Comparison of ENCODE assay signal across 1 cellular context in the genomic region with DNA sequence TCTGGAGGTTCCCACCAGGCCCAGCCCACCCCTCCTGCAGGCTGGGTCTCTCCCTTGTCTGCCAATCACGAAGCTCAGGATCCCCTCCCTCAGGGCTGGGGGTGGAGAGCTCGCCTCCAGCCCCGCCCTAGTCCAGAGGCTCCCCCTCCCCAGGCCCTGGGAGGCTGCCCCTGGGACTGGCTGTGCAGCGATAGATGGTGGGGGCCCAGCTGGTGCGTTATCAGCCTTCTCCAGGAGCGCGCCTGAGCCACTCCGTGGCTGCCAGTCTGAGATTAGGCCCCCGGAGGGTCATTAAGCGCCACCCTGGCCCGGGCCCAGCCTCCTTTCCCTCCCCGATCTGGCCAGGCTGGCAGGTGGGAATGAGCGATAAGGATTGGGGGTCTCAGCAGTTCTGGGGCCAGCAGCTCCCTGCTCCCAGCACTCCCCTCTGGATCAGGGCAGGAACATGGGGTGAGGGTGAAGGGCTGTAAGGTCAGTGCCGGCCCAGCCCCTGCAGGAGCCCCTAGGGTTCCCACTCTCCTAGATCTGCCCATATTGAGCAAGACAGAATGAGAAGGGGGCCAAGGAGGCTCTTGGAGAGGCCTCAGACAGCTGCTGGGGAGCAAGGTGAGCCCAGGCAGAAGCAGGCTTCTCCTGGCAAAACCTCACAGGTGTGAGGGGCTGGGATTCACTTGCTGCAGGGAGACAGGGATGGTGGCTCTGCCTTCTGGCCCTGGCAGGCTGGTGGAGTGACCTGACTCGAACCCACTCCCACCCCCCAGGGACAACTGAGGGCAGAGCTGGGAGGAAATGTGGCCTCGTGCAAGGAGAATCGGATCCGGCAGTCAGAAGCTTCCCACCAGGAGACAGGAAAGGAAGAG.
TF ChIP-seq lines count a peak whose summit lies in the region.

No MANE protein-coding gene starts in this region.

TF ChIP-seq in K562, 482 proteins besides CTCF, POLR2A, EP300 and RAD21 (continued from another document and continues in another):
- TF ChIP-seq ARID4B (CRISPR knock-in tag; IDR thresholded peaks at IDR 0.05), result peak; percentile 72; the same call in 1 of the 2 replicates
- peak; percentile 12; the same call in 1 of the 2 replicates for TF ChIP-seq ZKSCAN3 (CRISPR knock-in tag; IDR thresholded peaks at IDR 0.05)
- TF ChIP-seq POLR3G (IDR thresholded peaks at IDR 0.05; ENCODE audit: extremely low read depth, insufficient read length, insufficient replicate concordance), result no peak
- TF ChIP-seq CBFA2T2 (conservative IDR thresholded peaks at IDR 0.05), result peak; percentile 100
- TF ChIP-seq, protein P1, sequence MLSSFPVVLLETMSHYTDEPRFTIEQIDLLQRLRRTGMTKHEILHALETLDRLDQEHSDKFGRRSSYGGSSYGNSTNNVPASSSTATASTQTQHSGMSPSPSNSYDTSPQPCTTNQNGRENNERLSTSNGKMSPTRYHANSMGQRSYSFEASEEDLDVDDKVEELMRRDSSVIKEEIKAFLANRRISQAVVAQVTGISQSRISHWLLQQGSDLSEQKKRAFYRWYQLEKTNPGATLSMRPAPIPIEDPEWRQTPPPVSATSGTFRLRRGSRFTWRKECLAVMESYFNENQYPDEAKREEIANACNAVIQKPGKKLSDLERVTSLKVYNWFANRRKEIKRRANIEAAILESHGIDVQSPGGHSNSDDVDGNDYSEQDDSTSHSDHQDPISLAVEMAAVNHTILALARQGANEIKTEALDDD (IDR thresholded peaks at IDR 0.05), result 0 out of 2 replicates have a peak, but pooled peaks have one; percentile 16
- no peak for TF ChIP-seq DLX4 (CRISPR knock-in tag; IDR thresholded peaks at IDR 0.05)
- TF ChIP-seq, protein P2, sequence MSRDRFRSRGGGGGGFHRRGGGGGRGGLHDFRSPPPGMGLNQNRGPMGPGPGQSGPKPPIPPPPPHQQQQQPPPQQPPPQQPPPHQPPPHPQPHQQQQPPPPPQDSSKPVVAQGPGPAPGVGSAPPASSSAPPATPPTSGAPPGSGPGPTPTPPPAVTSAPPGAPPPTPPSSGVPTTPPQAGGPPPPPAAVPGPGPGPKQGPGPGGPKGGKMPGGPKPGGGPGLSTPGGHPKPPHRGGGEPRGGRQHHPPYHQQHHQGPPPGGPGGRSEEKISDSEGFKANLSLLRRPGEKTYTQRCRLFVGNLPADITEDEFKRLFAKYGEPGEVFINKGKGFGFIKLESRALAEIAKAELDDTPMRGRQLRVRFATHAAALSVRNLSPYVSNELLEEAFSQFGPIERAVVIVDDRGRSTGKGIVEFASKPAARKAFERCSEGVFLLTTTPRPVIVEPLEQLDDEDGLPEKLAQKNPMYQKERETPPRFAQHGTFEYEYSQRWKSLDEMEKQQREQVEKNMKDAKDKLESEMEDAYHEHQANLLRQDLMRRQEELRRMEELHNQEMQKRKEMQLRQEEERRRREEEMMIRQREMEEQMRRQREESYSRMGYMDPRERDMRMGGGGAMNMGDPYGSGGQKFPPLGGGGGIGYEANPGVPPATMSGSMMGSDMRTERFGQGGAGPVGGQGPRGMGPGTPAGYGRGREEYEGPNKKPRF (IDR thresholded peaks at IDR 0.05; ENCODE audit: low read depth, low read length), result no peak
- peak; percentile 100 for TF ChIP-seq HDAC3 (IDR thresholded peaks at IDR 0.05; ENCODE audit: borderline replicate concordance, partially characterized antibody)
- TF ChIP-seq MAX (CRISPR knock-in tag; IDR thresholded peaks at IDR 0.05), result no peak
- peak; percentile 41 for TF ChIP-seq NFYB (IDR thresholded peaks at IDR 0.05; ENCODE audit: extremely low read depth, insufficient read length)
- TF ChIP-seq, protein P3, sequence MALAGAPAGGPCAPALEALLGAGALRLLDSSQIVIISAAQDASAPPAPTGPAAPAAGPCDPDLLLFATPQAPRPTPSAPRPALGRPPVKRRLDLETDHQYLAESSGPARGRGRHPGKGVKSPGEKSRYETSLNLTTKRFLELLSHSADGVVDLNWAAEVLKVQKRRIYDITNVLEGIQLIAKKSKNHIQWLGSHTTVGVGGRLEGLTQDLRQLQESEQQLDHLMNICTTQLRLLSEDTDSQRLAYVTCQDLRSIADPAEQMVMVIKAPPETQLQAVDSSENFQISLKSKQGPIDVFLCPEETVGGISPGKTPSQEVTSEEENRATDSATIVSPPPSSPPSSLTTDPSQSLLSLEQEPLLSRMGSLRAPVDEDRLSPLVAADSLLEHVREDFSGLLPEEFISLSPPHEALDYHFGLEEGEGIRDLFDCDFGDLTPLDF (CRISPR knock-in tag; IDR thresholded peaks at IDR 0.05), result peak; percentile 35; the same call in 1 of the 2 replicates
- no peak for TF ChIP-seq CREBBP (IDR thresholded peaks at IDR 0.05; ENCODE audit: low read depth, low read length)
- TF ChIP-seq, protein P4, sequence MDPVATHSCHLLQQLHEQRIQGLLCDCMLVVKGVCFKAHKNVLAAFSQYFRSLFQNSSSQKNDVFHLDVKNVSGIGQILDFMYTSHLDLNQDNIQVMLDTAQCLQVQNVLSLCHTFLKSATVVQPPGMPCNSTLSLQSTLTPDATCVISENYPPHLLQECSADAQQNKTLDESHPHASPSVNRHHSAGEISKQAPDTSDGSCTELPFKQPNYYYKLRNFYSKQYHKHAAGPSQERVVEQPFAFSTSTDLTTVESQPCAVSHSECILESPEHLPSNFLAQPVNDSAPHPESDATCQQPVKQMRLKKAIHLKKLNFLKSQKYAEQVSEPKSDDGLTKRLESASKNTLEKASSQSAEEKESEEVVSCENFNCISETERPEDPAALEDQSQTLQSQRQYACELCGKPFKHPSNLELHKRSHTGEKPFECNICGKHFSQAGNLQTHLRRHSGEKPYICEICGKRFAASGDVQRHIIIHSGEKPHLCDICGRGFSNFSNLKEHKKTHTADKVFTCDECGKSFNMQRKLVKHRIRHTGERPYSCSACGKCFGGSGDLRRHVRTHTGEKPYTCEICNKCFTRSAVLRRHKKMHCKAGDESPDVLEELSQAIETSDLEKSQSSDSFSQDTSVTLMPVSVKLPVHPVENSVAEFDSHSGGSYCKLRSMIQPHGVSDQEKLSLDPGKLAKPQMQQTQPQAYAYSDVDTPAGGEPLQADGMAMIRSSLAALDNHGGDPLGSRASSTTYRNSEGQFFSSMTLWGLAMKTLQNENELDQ (CRISPR knock-in tag; IDR thresholded peaks at IDR 0.05; ENCODE audit: borderline replicate concordance), result no peak
- TF ChIP-seq FOXA3 (CRISPR knock-in tag; conservative IDR thresholded peaks at IDR 0.05 in 1 of 2, IDR thresholded peaks at IDR 0.05 in 1 of 2), result peak; percentile 65 to 68; a peak in 2 of 4 replicates
- TF ChIP-seq ZBTB5 (IDR thresholded peaks at IDR 0.05), result peak; percentile 71
- TF ChIP-seq GTF2A2 (tag; IDR thresholded peaks at IDR 0.05), result no peak
- TF ChIP-seq ATF7 (IDR thresholded peaks at IDR 0.05), result peak; percentile 92
- peak; percentile 98 to 99 for TF ChIP-seq KDM1A (IDR thresholded peaks at IDR 0.05)
- peak; percentile 69; the same call in 1 of the 2 replicates for TF ChIP-seq ELF2 (CRISPR knock-in tag; IDR thresholded peaks at IDR 0.05)
- peak; percentile 96 for TF ChIP-seq MTA3 (IDR thresholded peaks at IDR 0.05; ENCODE audit: borderline replicate concordance)
- TF ChIP-seq LARP7 (IDR thresholded peaks at IDR 0.05), result no peak; the same call in 1 of the 2 replicates
- peak; percentile 99 for TF ChIP-seq ZNF197 (CRISPR knock-in tag; IDR thresholded peaks at IDR 0.05; ENCODE audit: low read depth)
- TF ChIP-seq GATAD2A (IDR thresholded peaks at IDR 0.05), result peak; percentile 98
- TF ChIP-seq KLF13 (tag; IDR thresholded peaks at IDR 0.05; ENCODE audit: borderline replicate concordance, low read depth), result peak; percentile 85; the same call in 1 of the 2 replicates
- no peak for TF ChIP-seq HMG20B (CRISPR knock-in tag; IDR thresholded peaks at IDR 0.05)
- TF ChIP-seq, protein P5, sequence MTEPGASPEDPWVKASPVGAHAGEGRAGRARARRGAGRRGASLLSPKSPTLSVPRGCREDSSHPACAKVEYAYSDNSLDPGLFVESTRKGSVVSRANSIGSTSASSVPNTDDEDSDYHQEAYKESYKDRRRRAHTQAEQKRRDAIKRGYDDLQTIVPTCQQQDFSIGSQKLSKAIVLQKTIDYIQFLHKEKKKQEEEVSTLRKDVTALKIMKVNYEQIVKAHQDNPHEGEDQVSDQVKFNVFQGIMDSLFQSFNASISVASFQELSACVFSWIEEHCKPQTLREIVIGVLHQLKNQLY (CRISPR knock-in tag; conservative IDR thresholded peaks at IDR 0.05), result peak in 1 of 2 experiments; percentile 85; a peak in 1 of 4 replicates
- TF ChIP-seq MBD2 (IDR thresholded peaks at IDR 0.05; ENCODE audit: borderline replicate concordance, low read depth), result peak; percentile 98
- TF ChIP-seq NBN (IDR thresholded peaks at IDR 0.05; ENCODE audit: low read depth), result peak; percentile 99
- TF ChIP-seq, protein P6, sequence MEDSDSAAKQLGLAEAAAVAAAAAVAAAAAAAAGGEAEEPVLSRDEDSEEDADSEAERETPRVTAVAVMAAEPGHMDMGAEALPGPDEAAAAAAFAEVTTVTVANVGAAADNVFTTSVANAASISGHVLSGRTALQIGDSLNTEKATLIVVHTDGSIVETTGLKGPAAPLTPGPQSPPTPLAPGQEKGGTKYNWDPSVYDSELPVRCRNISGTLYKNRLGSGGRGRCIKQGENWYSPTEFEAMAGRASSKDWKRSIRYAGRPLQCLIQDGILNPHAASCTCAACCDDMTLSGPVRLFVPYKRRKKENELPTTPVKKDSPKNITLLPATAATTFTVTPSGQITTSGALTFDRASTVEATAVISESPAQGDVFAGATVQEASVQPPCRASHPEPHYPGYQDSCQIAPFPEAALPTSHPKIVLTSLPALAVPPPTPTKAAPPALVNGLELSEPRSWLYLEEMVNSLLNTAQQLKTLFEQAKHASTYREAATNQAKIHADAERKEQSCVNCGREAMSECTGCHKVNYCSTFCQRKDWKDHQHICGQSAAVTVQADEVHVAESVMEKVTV (CRISPR knock-in tag; IDR thresholded peaks at IDR 0.05), result peak; percentile 48; the same call in 1 of the 2 replicates
- TF ChIP-seq, protein P7, sequence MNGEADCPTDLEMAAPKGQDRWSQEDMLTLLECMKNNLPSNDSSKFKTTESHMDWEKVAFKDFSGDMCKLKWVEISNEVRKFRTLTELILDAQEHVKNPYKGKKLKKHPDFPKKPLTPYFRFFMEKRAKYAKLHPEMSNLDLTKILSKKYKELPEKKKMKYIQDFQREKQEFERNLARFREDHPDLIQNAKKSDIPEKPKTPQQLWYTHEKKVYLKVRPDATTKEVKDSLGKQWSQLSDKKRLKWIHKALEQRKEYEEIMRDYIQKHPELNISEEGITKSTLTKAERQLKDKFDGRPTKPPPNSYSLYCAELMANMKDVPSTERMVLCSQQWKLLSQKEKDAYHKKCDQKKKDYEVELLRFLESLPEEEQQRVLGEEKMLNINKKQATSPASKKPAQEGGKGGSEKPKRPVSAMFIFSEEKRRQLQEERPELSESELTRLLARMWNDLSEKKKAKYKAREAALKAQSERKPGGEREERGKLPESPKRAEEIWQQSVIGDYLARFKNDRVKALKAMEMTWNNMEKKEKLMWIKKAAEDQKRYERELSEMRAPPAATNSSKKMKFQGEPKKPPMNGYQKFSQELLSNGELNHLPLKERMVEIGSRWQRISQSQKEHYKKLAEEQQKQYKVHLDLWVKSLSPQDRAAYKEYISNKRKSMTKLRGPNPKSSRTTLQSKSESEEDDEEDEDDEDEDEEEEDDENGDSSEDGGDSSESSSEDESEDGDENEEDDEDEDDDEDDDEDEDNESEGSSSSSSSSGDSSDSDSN (IDR thresholded peaks at IDR 0.05; ENCODE audit: borderline replicate concordance in 1 of 2, low read depth in 2 of 2, low read length in 2 of 2), result no peak
- TF ChIP-seq BCOR (IDR thresholded peaks at IDR 0.05), result peak; percentile 99
- peak; percentile 100 for TF ChIP-seq LEF1 (IDR thresholded peaks at IDR 0.05)
- peak; percentile 100 for TF ChIP-seq ARID1B (IDR thresholded peaks at IDR 0.05)
- TF ChIP-seq ELF4 (CRISPR knock-in tag; IDR thresholded peaks at IDR 0.05), result peak; percentile 100
